9 cellular contexts compared by ENCODE assay signal in the genomic region with DNA sequence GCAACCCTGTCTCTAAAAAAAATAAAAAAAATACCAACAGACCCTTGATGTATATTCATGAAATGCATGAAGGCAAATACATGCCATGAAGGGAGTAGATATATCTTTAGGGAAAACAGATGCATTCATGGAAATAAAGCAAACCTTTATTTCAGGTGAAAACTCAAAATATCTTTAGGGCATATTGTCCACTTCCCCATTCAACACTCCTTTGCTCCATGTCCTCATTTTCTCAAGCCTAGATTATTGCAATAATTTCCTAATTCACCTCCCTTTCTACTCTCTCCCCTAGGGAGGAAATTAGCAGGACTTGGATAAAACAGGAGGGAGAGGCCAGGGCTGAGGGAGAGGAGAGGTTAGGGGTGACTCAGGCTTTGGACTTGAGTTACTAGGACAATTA. TPM values are rescaled to one million over a fixed set of nuclear protein-coding genes. Genes with fewer than 3 reads are reported as not detected.
"Had no signal": no experiment of that assay in that cellular context is flagged by ENCODE, and none has a peak within 500 bp of the region (broad histone marks: within the 10 kb centered on the region; RNA-seq: fewer than 3 reads in every experiment).

No MANE protein-coding gene starts in this region.

- DNase-seq: H9, HCEC 1CT had no signal

- H3K9ac ChIP-seq: KMS-11 had no signal

- FAIRE-seq: H1, H54, HTR-8/SVneo had no signal

- H3K4me3 ChIP-seq: GM23338 had no signal

- H3K4me2 ChIP-seq: GM23338, KMS-11 had no signal

- H3K27ac ChIP-seq: KMS-11 had no signal

- H2AFZ ChIP-seq: GM23338 had no signal

- ATAC-seq: GM23338 had no signal

RNA-seq across cellular contexts. Expression of gene RAMP2, which starts 6.5 kb away (rescaled TPM):
- total RNA-seq: HT-29 had no signal
- polyA plus RNA-seq: IgD-negative memory B cell had no signal

RNA-seq across cellular contexts. Expression of gene WNK4, which starts 12.9 kb away (rescaled TPM):
- polyA plus RNA-seq: IgD-negative memory B cell had no signal
